Comparison of ENCODE assay signal across 18 cellular contexts in genomic region chr1:211281322-211282022, GRCh38. TPM values are rescaled to one million over a fixed set of nuclear protein-coding genes. Genes with fewer than 3 reads are reported as not detected.
DNase-seq lines count a peak whose midpoint lies in the region; ATAC-seq and TF ChIP-seq lines count a peak whose summit lies in the region.
"Had no signal": no experiment of that assay in that cellular context is flagged by ENCODE, and none has a peak within 500 bp of the region (broad histone marks: within the 10 kb centered on the region; RNA-seq: fewer than 3 reads in every experiment).

No MANE protein-coding gene starts in this region.

- H3K27me3 ChIP-seq in right cardiac atrium (ENCODE audit: control insufficient read depth, insufficient read depth): no peaks in the 10 kb centered on the region
- no peaks in the 10 kb centered on the region for H3K27me3 ChIP-seq in foreskin keratinocyte
- H3K27me3 ChIP-seq: colonic mucosa, left lung had no signal

- no peak overlapping the region for H3K4me3 ChIP-seq in right cardiac atrium (ENCODE audit: low read length)
- H3K4me3 ChIP-seq: colonic mucosa, left lung had no signal

- H3K9me3 Mint-ChIP-seq in activated T-helper 17 cell treated with anti-CD3 and anti-CD28 coated beads, Interleukin-2, amount 50 U/mL, for 72 hours: no peaks in the 10 kb centered on the region

- no peak for DNase-seq in left ventricle myocardium superior
- DNase-seq in right cardiac atrium: no peak
- peak; percentile 70 for DNase-seq in kidney tubule cell (ENCODE audit: low spot score)
- no peak for DNase-seq in foreskin keratinocyte
- no peak for DNase-seq in DMS153 (lab: John Stamatoyannopoulos, UW)
- DNase-seq: activated T-cell treated with anti-CD3 and anti-CD28 coated beads, Interleukin-2, amount 50 U/mL, for 48 hours; amniotic stem cell; Calu3; colonic mucosa; left lung; NCI-H2029 treated with DMSO at 0.1 percent for 48 hours; NCI-H748 treated with DMSO at 0.1 percent for 48 hours; T-helper 17 cell; trophoblast cell had no signal

- H3K27ac ChIP-seq in right cardiac atrium (ENCODE audit: low read length): no peak overlapping the region
- H3K27ac ChIP-seq in foreskin keratinocyte: no peak overlapping the region
- H3K27ac ChIP-seq: colonic mucosa, left lung, RWPE1 had no signal

- no peaks in the 10 kb centered on the region for H3K9me3 ChIP-seq in right cardiac atrium (ENCODE audit: control insufficient read depth, low read length)
- H3K9me3 ChIP-seq: colonic mucosa, left lung had no signal

- ATAC-seq in left ventricle myocardium superior (peak; percentile 45), right cardiac atrium (no peak), foreskin keratinocyte (no peak), HG03097 (IDR thresholded peaks at IDR 0.05; ENCODE audit: low FRiP score, unreplicated experiment) (no peak), HG03095 (IDR thresholded peaks at IDR 0.05; ENCODE audit: unreplicated experiment) (no peak)
- ATAC-seq in activated T-helper 17 cell treated with anti-CD3 and anti-CD28 coated beads, Interleukin-2, amount 50 U/mL, for 72 hours (replicated peaks): peak; percentile 45
- ATAC-seq: left lung, T-helper 17 cell had no signal

- 61% methylated on average over 6 of the region's 6 CpGs for WGBS in right cardiac atrium

- H3K4me1 Mint-ChIP-seq in activated T-helper 17 cell treated with anti-CD3 and anti-CD28 coated beads, Interleukin-2, amount 50 U/mL, for 72 hours: no peaks in the 10 kb centered on the region

- no peak for TF ChIP-seq CTCF in foreskin keratinocyte (conservative IDR thresholded peaks at IDR 0.05)

- H3K36me3 Mint-ChIP-seq in activated T-helper 17 cell treated with anti-CD3 and anti-CD28 coated beads, Interleukin-2, amount 50 U/mL, for 72 hours (ENCODE audit: low read depth): peaks cover 55% of the 10 kb centered on the region

- H3K4me3 Mint-ChIP-seq in activated T-helper 17 cell treated with anti-CD3 and anti-CD28 coated beads, Interleukin-2, amount 50 U/mL, for 72 hours: no peak overlapping the region
- H3K4me3 Mint-ChIP-seq: T-helper 17 cell had no signal

- H3K27me3 Mint-ChIP-seq in activated T-helper 17 cell treated with anti-CD3 and anti-CD28 coated beads, Interleukin-2, amount 50 U/mL, for 72 hours: no peaks in the 10 kb centered on the region
- H3K27me3 Mint-ChIP-seq: T-helper 17 cell had no signal

- intact Hi-C loops in left ventricle myocardium superior (cut with micrococcal nuclease): no loop called here
- intact Hi-C loops in right cardiac atrium (cut with DNase I): no loop called here

- no peak overlapping the region for H3K27ac Mint-ChIP-seq in activated T-helper 17 cell treated with anti-CD3 and anti-CD28 coated beads, Interleukin-2, amount 50 U/mL, for 72 hours
- H3K27ac Mint-ChIP-seq: T-helper 17 cell had no signal

- no peaks in the 10 kb centered on the region for H3K4me1 ChIP-seq in right cardiac atrium (ENCODE audit: control insufficient read depth, insufficient read depth, low read length)
- H3K4me1 ChIP-seq in foreskin keratinocyte: no peaks in the 10 kb centered on the region
- H3K4me1 ChIP-seq: colonic mucosa, left lung had no signal

RNA-seq across cellular contexts. Expression of gene RCOR3, which starts 22.3 kb away (rescaled TPM):
- total RNA-seq in left ventricle myocardium superior (53.0 TPM), right cardiac atrium (10 to 100 TPM; 40.5 to 49.0 (median 44.0) TPM), foreskin keratinocyte (23.2 and 24.1 TPM in 2 replicates)
- polyA plus RNA-seq in right cardiac atrium (21.9 TPM), foreskin keratinocyte (9.3 and 10.4 TPM in 2 replicates)
- 10 to 100 TPM; 33.6 to 52.1 TPM for total RNA-seq in activated T-helper 17 cell treated with anti-CD3 and anti-CD28 coated beads, Interleukin-2, amount 50 U/mL, for 72 hours

RNA-seq across cellular contexts. Expression of gene TRAF5, which starts 45.2 kb away (rescaled TPM):
- total RNA-seq in left ventricle myocardium superior: 2.4 TPM
- 1 to 10 TPM; 2.5 to 4.3 (median 3.0) TPM for total RNA-seq in right cardiac atrium
- polyA plus RNA-seq in right cardiac atrium: 2.6 TPM
- total RNA-seq in activated T-helper 17 cell treated with anti-CD3 and anti-CD28 coated beads, Interleukin-2, amount 50 U/mL, for 72 hours: 10 to 100 TPM; 50.7 to 54.8 TPM
- total RNA-seq in foreskin keratinocyte: 3.4 TPM in 2 replicates
- 1.3 and 1.4 TPM in 2 replicates for polyA plus RNA-seq in foreskin keratinocyte

Comparison
In these comparisons a context has a peak if more than half of its experiments do, and no peak if none do; other contexts are left out.
1. ATAC-seq: peak in left ventricle myocardium superior (single experiment) and activated T-helper 17 cell treated with anti-CD3 and anti-CD28 coated beads, Interleukin-2, amount 50 U/mL, for 72 hours (single experiment); none in right cardiac atrium (0 of 2), foreskin keratinocyte (single experiment), HG03097 (single experiment) and HG03095 (single experiment).
2. RNA of gene TRAF5, which starts 45.2 kb away (total RNA-seq): 50.7 to 54.8 TPM in activated T-helper 17 cell treated with anti-CD3 and anti-CD28 coated beads, Interleukin-2, amount 50 U/mL, for 72 hours; 3.4 TPM in foreskin keratinocyte, 2.5 to 4.3 TPM in right cardiac atrium and 2.4 TPM in left ventricle myocardium superior (single experiment); every median in the first group is over 4 times any median in the second.